ENCODE assay signal across 8 cellular contexts in the genomic region with DNA sequence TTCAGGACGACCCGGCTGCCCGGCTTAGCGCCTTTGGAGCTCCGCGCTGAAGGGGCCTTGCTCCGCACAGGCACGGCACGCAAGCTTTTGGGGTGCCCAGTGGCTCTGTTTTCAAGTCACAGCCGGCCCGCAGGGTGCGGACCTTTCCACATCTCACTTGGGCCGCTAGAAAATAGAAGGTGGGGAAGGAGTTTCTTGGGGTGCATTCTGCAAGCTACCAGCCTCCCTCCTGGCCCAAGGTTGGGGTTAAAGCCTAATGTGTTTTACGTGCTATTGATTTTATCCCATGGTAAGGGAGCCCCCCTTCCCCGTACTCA. TPM values are rescaled to one million over a fixed set of nuclear protein-coding genes. Genes with fewer than 3 reads are reported as not detected.
DNase-seq lines count a peak whose midpoint lies in the region; ATAC-seq, FAIRE-seq and TF ChIP-seq lines count a peak whose summit lies in the region.

No MANE protein-coding gene starts in this region.

- dilution Hi-C loops in endothelial cell of umbilical vein (cut with MboI; ENCODE audit: extremely low pct_ligation_motif_present, low sequenced_read_pairs): no loop called here

- H3K79me2 ChIP-seq in endothelial cell of umbilical vein (ENCODE audit: control insufficient read depth, insufficient read depth, low read length) (peaks cover 21% of the 10 kb centered on the region), osteoblast (ENCODE audit: insufficient read depth, low read length) (peaks cover 47% of the 10 kb centered on the region)

- POLR2A ChIA-PET in endothelial cell of umbilical vein (lab: Charles Lee): interaction anchor here (0.6 to 0.8 kb wide), 3 partner anchors 87 to 485 kb away, joined by 3 to 5 read pairs (median 3); partner anchors contain the start of gene RRBP1

- H3K4me1 ChIP-seq in endothelial cell of umbilical vein (ENCODE audit: control insufficient read depth, extremely low read depth, insufficient read depth, low read length) (peaks cover 11% of the 10 kb centered on the region), osteoblast (ENCODE audit: insufficient read depth, low read length) (peaks cover 17% of the 10 kb centered on the region)

- BruUV-seq in endothelial cell of umbilical vein (replicated peaks; lab: Mats Ljungman, UMichigan): no TSS peak

- no peak for FAIRE-seq in endothelial cell of umbilical vein (lab: Jason Lieb, UNC)

- H3K27me3 ChIP-seq in endothelial cell of umbilical vein (ENCODE audit: control insufficient read depth in 2 of 2, insufficient read depth in 2 of 2, low read length in 2 of 2) (peaks cover 3 to 4% of the 10 kb centered on the region in 2 experiments), osteoblast (ENCODE audit: insufficient read depth, low read length) (no peaks in the 10 kb centered on the region)

- H3K4me3 ChIP-seq in endothelial cell of umbilical vein (replicated peaks in 1 of 3; ENCODE audit: insufficient read depth in 1 of 3, low read depth in 1 of 3, low read length in 3 of 3): peak overlapping the region; percentile 73 to 86 (median 81)
- peak overlapping the region; percentile 90 for H3K4me3 ChIP-seq in osteoblast (ENCODE audit: insufficient read depth, low read length)

- no peaks in the 10 kb centered on the region for H3K9me1 ChIP-seq in endothelial cell of umbilical vein (replicated peaks; ENCODE audit: control insufficient read depth, extremely low read depth, insufficient read depth, low read length)

- TF ChIP-seq POLR2A in endothelial cell of umbilical vein (IDR thresholded peaks at IDR 0.05; ENCODE audit: low read depth, low read length): no peak

- peak overlapping the region; percentile 74 for H3K9ac ChIP-seq in endothelial cell of umbilical vein (replicated peaks; ENCODE audit: extremely low read depth, insufficient read depth, low read length)

- CTCF ChIA-PET in endothelial cell of umbilical vein (lab: Charles Lee): interaction anchor here (0.8 to 1.2 kb wide), 3 partner anchors 9 to 1490 kb away, joined by 3 read pairs; no protein-coding TSS in a partner anchor

- H3K4me2 ChIP-seq in endothelial cell of umbilical vein (ENCODE audit: insufficient read depth, low read length): peak overlapping the region; percentile 95
- H3K4me2 ChIP-seq in osteoblast (ENCODE audit: insufficient read depth, low read length): peak overlapping the region; percentile 95

- peak overlapping the region; percentile 96 for H2AFZ ChIP-seq in endothelial cell of umbilical vein (ENCODE audit: low read depth, low read length)
- H2AFZ ChIP-seq in osteoblast (ENCODE audit: low read length): peak overlapping the region; percentile 100

- H3K9me3 ChIP-seq in endothelial cell of umbilical vein (replicated peaks; ENCODE audit: control insufficient read depth, insufficient read depth, low read length): no peaks in the 10 kb centered on the region
- no peaks in the 10 kb centered on the region for H3K9me3 ChIP-seq in osteoblast (ENCODE audit: low read depth, low read length)

- DNase-seq in OCI-M1 (lab: John Stamatoyannopoulos, UW) (peak; percentile 37), endothelial cell of umbilical vein (ENCODE audit: low read depth, low spot score) (no peak), osteoblast (ENCODE audit: insufficient read length, low spot score, missing footprints) (no peak), NCI-H2227 treated with DMSO at 0.1 percent for 48 hours (lab: John Stamatoyannopoulos, UW) (no peak), NCI-H1092 (lab: John Stamatoyannopoulos, UW) (no peak)
- DNase-seq in effector CD4-positive, alpha-beta T cell: no peak

- intact Hi-C loops in endothelial cell of umbilical vein (cut with micrococcal nuclease): loop anchor here (5.0 to 10.0 kb wide), 4 partner anchors 84 to 449 kb away; partner anchors contain the start of genes DTD1, DZANK1, MGME1 and POLR3F

- H3K36me3 ChIP-seq in endothelial cell of umbilical vein (ENCODE audit: control insufficient read depth in 2 of 2, extremely low read depth in 1 of 2, insufficient read depth in 2 of 2, low read length in 2 of 2) (peaks cover 3 to 6% of the 10 kb centered on the region in 2 experiments), osteoblast (ENCODE audit: insufficient read depth, low read length) (peaks cover 10% of the 10 kb centered on the region)

- H3K27ac ChIP-seq in 22Rv1: peak overlapping the region; percentile 93
- peak overlapping the region; percentile 60 for H3K27ac ChIP-seq in endothelial cell of umbilical vein (ENCODE audit: insufficient read depth, low read depth, low read length)
- H3K27ac ChIP-seq in osteoblast (ENCODE audit: low read depth, low read length): peak overlapping the region; percentile 79

- ATAC-seq in GM19468 (IDR thresholded peaks at IDR 0.05; ENCODE audit: extremely low read depth, unreplicated experiment): peak; percentile 2

- no peak for TF ChIP-seq CTCF in 22Rv1 (IDR thresholded peaks at IDR 0.05)
- no peak for TF ChIP-seq CTCF in endothelial cell of umbilical vein (IDR thresholded peaks at IDR 0.05; ENCODE audit: extremely low read depth in 1 of 2, insufficient read depth in 1 of 2, low read depth in 1 of 2, low read length in 2 of 2)
- TF ChIP-seq CTCF in osteoblast (IDR thresholded peaks at IDR 0.05; ENCODE audit: extremely low read depth, low read depth, low read length): no peak

- H4K20me1 ChIP-seq in endothelial cell of umbilical vein (replicated peaks; ENCODE audit: control insufficient read depth, extremely low read depth, insufficient read depth, low read length) (no peaks in the 10 kb centered on the region), osteoblast (ENCODE audit: insufficient read depth, low read length) (peaks cover 3% of the 10 kb centered on the region)

TF ChIP-seq in endothelial cell of umbilical vein, 7 proteins besides CTCF, POLR2A, EP300 and RAD21:
- TF ChIP-seq MAX (IDR thresholded peaks at IDR 0.05; ENCODE audit: insufficient read depth, insufficient read length) (no peak), GATA2 (IDR thresholded peaks at IDR 0.05; ENCODE audit: insufficient read depth, insufficient read length, low read depth, low read length) (no peak), EZH2 (IDR thresholded peaks at IDR 0.05; ENCODE audit: borderline replicate concordance, low read depth, low read length, severe bottlenecking) (no peak), MYC (IDR thresholded peaks at IDR 0.05; ENCODE audit: low read depth, low read length) (no peak), FOS (IDR thresholded peaks at IDR 0.05; ENCODE audit: borderline replicate concordance, insufficient read depth, low read length) (no peak)

RNA-seq across cellular contexts. Expression of gene KAT14, which starts 0.6 kb away (rescaled TPM):
- 9.5 and 11.7 TPM in 2 replicates for total RNA-seq in endothelial cell of umbilical vein
- 5.3 and 6.7 TPM in 2 replicates for polyA plus RNA-seq in endothelial cell of umbilical vein
- polyA plus RNA-seq in endothelial cell of umbilical vein (2011; cell fraction: cytosol; rRNA removed): 7.6 and 8.3 TPM in 2 replicates
- polyA plus RNA-seq in endothelial cell of umbilical vein (2011; cell fraction: nucleus; rRNA removed): 6.9 and 8.5 TPM in 2 replicates
- 6.2 and 6.7 TPM in 2 replicates for polyA plus RNA-seq in endothelial cell of umbilical vein (2012)
- 11.7 and 12.4 TPM in 2 replicates for polyA minus RNA-seq in endothelial cell of umbilical vein
- 7.1 TPM for polyA minus RNA-seq in endothelial cell of umbilical vein (2011; cell fraction: cytosol; rRNA and poly(A)+ RNA removed)
- polyA minus RNA-seq in endothelial cell of umbilical vein (2011; cell fraction: nucleus; rRNA and poly(A)+ RNA removed): 4.4 and 6.4 TPM in 2 replicates
- total RNA-seq in osteoblast: 17.4 and 20.6 TPM in 2 replicates

RNA-seq across cellular contexts. Expression of gene PET117, which starts 0.6 kb away (rescaled TPM):
- 11.4 and 12.9 TPM in 2 replicates for total RNA-seq in endothelial cell of umbilical vein
- 4.1 and 4.6 TPM in 2 replicates for polyA plus RNA-seq in endothelial cell of umbilical vein
- polyA plus RNA-seq in endothelial cell of umbilical vein (2011; cell fraction: cytosol; rRNA removed): 7.7 and 10.4 TPM in 2 replicates
- polyA plus RNA-seq in endothelial cell of umbilical vein (2011; cell fraction: nucleus; rRNA removed): 3.2 and 6.4 TPM in 2 replicates
- polyA plus RNA-seq in endothelial cell of umbilical vein (2012): 10.8 and 13.1 TPM in 2 replicates
- 4.6 and 6.5 TPM in 2 replicates for polyA minus RNA-seq in endothelial cell of umbilical vein
- polyA minus RNA-seq in endothelial cell of umbilical vein (2011; cell fraction: cytosol; rRNA and poly(A)+ RNA removed): 3.3 TPM
- polyA minus RNA-seq in endothelial cell of umbilical vein (2011; cell fraction: nucleus; rRNA and poly(A)+ RNA removed): 1.8 and 2.0 TPM in 2 replicates
- 12.1 and 13.4 TPM in 2 replicates for total RNA-seq in osteoblast
